Comparison of ENCODE assay signal across 13 cellular contexts in genomic region chr10:7234109-7234508, GRCh38.
"Had no signal": no experiment of that assay in that cellular context is flagged by ENCODE, and none has a peak within 500 bp of the region (broad histone marks: within the 10 kb centered on the region; RNA-seq: fewer than 3 reads in every experiment).

No MANE protein-coding gene starts in this region.

- H3K9me3 ChIP-seq: mucosa of descending colon, stomach had no signal

- H3K36me3 ChIP-seq: WERI-Rb-1 had no signal

- H3K27me3 ChIP-seq: heart left ventricle, stomach had no signal

- ATAC-seq: heart left ventricle, mucosa of descending colon had no signal

- H3K27ac ChIP-seq: coronary artery, heart left ventricle, WERI-Rb-1 had no signal

- H3K4me3 ChIP-seq: coronary artery, heart left ventricle, mucosa of descending colon, stomach had no signal

- DNase-seq: activated CD4-positive, alpha-beta T cell treated with anti-CD3 and anti-CD28 coated beads for 48 hours; activated effector memory CD4-positive, alpha-beta T cell treated with anti-CD3 and anti-CD28 coated beads, Interleukin-2, amount 50 U/mL, for 16 hours; activated T-cell treated with anti-CD3 and anti-CD28 coated beads for 4 hours; effector CD4-positive, alpha-beta T cell; foreskin melanocyte; heart left ventricle; mucosa of descending colon; stimulated activated CD4-positive, alpha-beta T cell treated with anti-CD3 and anti-CD28 coated beads, Interleukin-4, amount 100 ng/mL, for 24 hours; stomach; SW 1271; WERI-Rb-1 had no signal

- H3K4me3 Mint-ChIP-seq: nephron had no signal
